ENCODE assay signal across 10 cellular contexts in the genomic region with DNA sequence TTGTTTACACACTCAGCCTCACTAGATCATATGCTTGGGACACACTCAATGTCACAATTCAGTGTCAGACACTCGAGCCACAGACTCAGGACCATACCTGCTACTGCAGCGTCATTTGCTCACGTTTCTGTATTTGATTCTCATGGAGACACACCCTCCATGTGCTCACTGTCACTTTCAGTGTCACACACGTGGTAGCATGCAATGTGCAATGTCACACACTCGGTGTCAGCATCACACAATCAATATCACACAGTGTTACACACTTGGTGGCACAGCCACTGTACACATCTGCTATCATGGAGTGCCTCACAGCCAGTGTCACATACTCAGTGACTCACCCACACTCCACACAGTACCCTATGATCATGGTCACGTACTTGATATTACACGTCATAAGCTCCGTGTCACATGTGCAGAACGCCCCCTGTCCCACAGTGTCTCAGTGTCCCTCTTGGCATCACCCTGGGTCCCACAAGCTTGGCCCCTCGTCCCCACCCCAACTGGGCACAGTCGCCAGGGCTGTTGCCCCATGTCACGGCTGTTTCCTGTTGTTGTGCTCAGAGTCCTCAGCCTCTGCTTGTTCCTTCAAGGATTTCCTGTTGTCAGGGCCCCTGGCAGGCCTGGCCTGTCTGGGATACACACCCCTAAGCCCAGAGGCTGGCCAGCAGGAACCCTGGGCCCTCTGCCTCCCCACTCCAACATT. TPM values are rescaled to one million over a fixed set of nuclear protein-coding genes. Genes with fewer than 3 reads are reported as not detected.
DNase-seq lines count a peak whose midpoint lies in the region; ATAC-seq and TF ChIP-seq lines count a peak whose summit lies in the region.
"Had no signal": no experiment of that assay in that cellular context is flagged by ENCODE, and none has a peak within 500 bp of the region (broad histone marks: within the 10 kb centered on the region; RNA-seq: fewer than 3 reads in every experiment).

No MANE protein-coding gene starts in this region.

- no peak for TF ChIP-seq POLR2A in Peyer's patch (IDR thresholded peaks at IDR 0.05)
- TF ChIP-seq POLR2A in stomach (IDR thresholded peaks at IDR 0.05) = no peak

- H3K36me3 Mint-ChIP-seq in endodermal cell (ENCODE audit: low read depth) = no peaks in the 10 kb centered on the region

- peak; percentile 46 to 54 for ATAC-seq in lower lobe of right lung

- TF ChIP-seq CTCF in Peyer's patch (IDR thresholded peaks at IDR 0.05) (no peak), lower lobe of right lung (IDR thresholded peaks at IDR 0.05) (no peak), stomach (IDR thresholded peaks at IDR 0.05) (no peak), endodermal cell (conservative IDR thresholded peaks at IDR 0.05) (no peak)

- intact Hi-C loops in lower lobe of right lung (cut with DNase I) (no loop called here), stomach (cut with DNase I; ENCODE audit: low total_unique reads) (no loop called here)

- H3K4me1 Mint-ChIP-seq in endodermal cell = peaks cover 3% of the 10 kb centered on the region

- no peak for TF ChIP-seq EP300 in stomach (IDR thresholded peaks at IDR 0.05)

- H3K9ac ChIP-seq in endodermal cell (ENCODE audit: extremely low read depth, low read length, poor library complexity, severe bottlenecking) = no peak overlapping the region

- H3K4me3 Mint-ChIP-seq in endodermal cell = no peak overlapping the region

- H3K27me3 ChIP-seq in Peyer's patch (no peaks in the 10 kb centered on the region), lower lobe of right lung (ENCODE audit: low read depth) (peaks cover 6% of the 10 kb centered on the region), stomach (no peaks in the 10 kb centered on the region), endodermal cell (ENCODE audit: control insufficient read depth, insufficient read depth, low read length, poor library complexity, severe bottlenecking) (no peaks in the 10 kb centered on the region)

- H3K27me3 Mint-ChIP-seq in endodermal cell (ENCODE audit: insufficient read depth) = no peaks in the 10 kb centered on the region

- peaks cover 0 to 17% (median 0%) of the 10 kb centered on the region in 4 donors for H3K4me1 ChIP-seq in Peyer's patch
- H3K4me1 ChIP-seq in lower lobe of right lung = peaks cover 25% of the 10 kb centered on the region
- H3K4me1 ChIP-seq in stomach = peaks cover 17 to 54% (median 39%) of the 10 kb centered on the region in 4 donors
- H3K4me1 ChIP-seq in endodermal cell (ENCODE audit: control insufficient read depth, insufficient read depth, low read length) = no peaks in the 10 kb centered on the region

- no peak overlapping the region for H3K27ac Mint-ChIP-seq in endodermal cell

- H3K36me3 ChIP-seq in Peyer's patch = no peaks in the 10 kb centered on the region
- H3K36me3 ChIP-seq in lower lobe of right lung = no peaks in the 10 kb centered on the region
- no peaks in the 10 kb centered on the region for H3K36me3 ChIP-seq in stomach
- H3K36me3 ChIP-seq in endodermal cell (ENCODE audit: control insufficient read depth, insufficient read depth, low read length) = no peaks in the 10 kb centered on the region

- H3K9me3 ChIP-seq in Peyer's patch (no peaks in the 10 kb centered on the region), lower lobe of right lung (no peaks in the 10 kb centered on the region), stomach (no peaks in the 10 kb centered on the region), endodermal cell (ENCODE audit: control insufficient read depth, low read length) (no peaks in the 10 kb centered on the region)

- 65 to 77% (median 71%) methylated on average over 12 of the region's 12 CpGs for WGBS in stomach, 5 donors
- 91 to 95% methylated on average over 11 to 12 of the region's 12 CpGs for WGBS in endodermal cell (ENCODE audit: insufficient coverage in 1 of 2, insufficient read length in 1 of 2), 2 experiments

- peak overlapping the region in 3 of 4 donors; percentile 49 to 81 (median 74) for H3K27ac ChIP-seq in Peyer's patch
- peak overlapping the region; percentile 75 for H3K27ac ChIP-seq in lower lobe of right lung
- peak overlapping the region in 4 of 5 donors; percentile 67 to 81 (median 73) for H3K27ac ChIP-seq in stomach
- no peak overlapping the region for H3K27ac ChIP-seq in endodermal cell (ENCODE audit: low read depth, low read length)

- H3K9me3 Mint-ChIP-seq in endodermal cell = no peaks in the 10 kb centered on the region

- DNase-seq in Peyer's patch (peak in 1 of 3 donors; percentile 53), dermis blood vessel endothelial cell (peak; percentile 72), lower lobe of right lung (no peak), stomach (no peak), SIG-M5 (lab: John Stamatoyannopoulos, UW) (no peak), endodermal cell (no peak), amygdala (lab: John Stamatoyannopoulos, UW) (no peak)
- DNase-seq in stimulated activated CD4-positive, alpha-beta T cell treated with anti-CD3 and anti-CD28 coated beads, Interleukin-12 subunit alpha, Interleukin-12 subunit beta, amount 100 ng/mL, for 4 hours = no peak
- DNase-seq: anterior cingulate cortex, COR-L47 had no signal

- H3K4me3 ChIP-seq in Peyer's patch (no peak overlapping the region), lower lobe of right lung (no peak overlapping the region), stomach (no peak overlapping the region), endodermal cell (ENCODE audit: low read length) (no peak overlapping the region)

RNA-seq across cellular contexts. Expression of gene PDE2A, which starts 49.6 kb away (rescaled TPM):
- 10 to 100 TPM in 3 of 4 donors, 1 to 10 TPM in 1; 8.4 to 75.9 (median 33.1) TPM for total RNA-seq in Peyer's patch
- 351 and 380 TPM in 2 replicates for total RNA-seq in dermis blood vessel endothelial cell
- total RNA-seq in lower lobe of right lung = 19.5 TPM
- total RNA-seq in stomach = 100 to 1,000 TPM in 2 of 5 donors, 10 to 100 TPM in 2, 1 to 10 TPM in 1; 3.5 to 548 (median 35.8) TPM
- 10 to 100 TPM in 2 of 3 donors, 1 to 10 TPM in 1; 4.7 to 17.8 (median 14.1) TPM for polyA plus RNA-seq in stomach
- total RNA-seq in endodermal cell = 10 to 100 TPM in 1 of 2 donors, 1 to 10 TPM in 1; 3.7 to 13.3 TPM
- 8.9 TPM for polyA plus RNA-seq in endodermal cell (2013, experiment 1 of 2)
- 7.1 TPM for polyA plus RNA-seq in endodermal cell (2013, experiment 2 of 2)
